In the genomic region with DNA sequence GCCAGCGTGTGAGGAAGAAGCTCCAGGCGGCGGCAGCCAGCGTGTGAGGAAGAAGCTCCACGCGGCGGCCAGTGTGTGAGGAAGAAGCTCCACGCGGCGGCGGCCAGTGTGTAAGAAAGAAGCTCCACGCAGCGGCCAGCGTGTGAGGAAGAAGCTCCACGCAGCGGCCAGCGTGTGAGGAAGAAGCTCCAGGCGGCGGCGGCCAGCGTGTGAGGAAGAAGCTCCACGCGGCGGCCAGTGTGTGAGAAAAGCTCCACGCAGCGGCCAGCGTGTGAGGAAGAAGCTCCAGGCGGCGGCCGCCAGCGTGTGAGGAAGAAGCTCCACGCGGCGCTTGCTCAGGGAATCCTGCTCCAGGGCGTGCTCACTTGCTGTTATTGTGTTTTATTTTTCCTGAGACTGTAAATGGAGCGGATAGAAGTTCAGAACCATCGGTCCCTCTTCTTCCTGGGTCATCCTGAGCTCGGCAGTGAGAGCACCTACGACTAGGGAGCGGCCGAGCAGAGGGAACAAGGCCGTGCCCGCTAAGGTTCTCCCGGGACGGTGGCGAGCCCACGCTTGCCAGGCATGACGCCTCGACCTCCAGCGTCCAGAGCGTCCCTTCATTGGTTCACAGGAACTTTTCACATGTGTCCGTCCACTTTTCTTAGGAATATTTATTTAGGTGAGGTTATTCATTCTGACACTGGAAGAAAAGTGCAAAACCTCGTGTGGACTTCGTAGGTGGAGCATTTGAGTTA, we compare ENCODE assay signal across 27 cellular contexts.
"Had no signal": no experiment of that assay in that cellular context is flagged by ENCODE, and none has a peak within 500 bp of the region (broad histone marks: within the 10 kb centered on the region; RNA-seq: fewer than 3 reads in every experiment).

No MANE protein-coding gene starts in this region.

- ATAC-seq: left cardiac atrium; left lung; lower lobe of right lung; naive thymus-derived CD8-positive, alpha-beta T cell; right cardiac atrium; stimulated activated effector memory CD8-positive, alpha-beta T cell treated with anti-CD3 and anti-CD28 coated beads, Interleukin-12 subunit alpha, Interleukin-12 subunit beta, amount 100 ng/mL, for 72 hours had no signal

- DNase-seq: hippocampal formation; kidney glomerular epithelial cell; left cardiac atrium; lower lobe of right lung; mammary epithelial cell; mesenchymal stem cell; naive thymus-derived CD8-positive, alpha-beta T cell; occipital lobe; ovary; right cardiac atrium; sigmoid colon; small intestine; spleen; stimulated activated CD4-positive, alpha-beta T cell treated with anti-CD3 and anti-CD28 coated beads, Interleukin-4, amount 100 ng/mL, for 24 hours; stimulated activated naive CD4-positive, alpha-beta T cell had no signal

- H3K9me3 Mint-ChIP-seq: neural crest cell; stimulated activated effector memory CD8-positive, alpha-beta T cell treated with anti-CD3 and anti-CD28 coated beads, Interleukin-12 subunit alpha, Interleukin-12 subunit beta, amount 100 ng/mL, for 72 hours; stimulated activated naive CD8-positive, alpha-beta T cell treated with anti-CD3 and anti-CD28 coated beads, Interleukin-15, Interleukin-2, amounts not matched to agents 100 ng/mL and 50 ng/mL, for 24 hours had no signal

- H3K27me3 Mint-ChIP-seq: progenitor cell of endocrine pancreas had no signal

- H3K36me3 ChIP-seq: left lung, lower lobe of right lung, neutrophil, ovary, sigmoid colon, spleen, suprapubic skin, tibial nerve, upper lobe of left lung, vagina had no signal

- FAIRE-seq: keratinocyte, small intestine had no signal

- H3K4me1 ChIP-seq: left lung, lower lobe of right lung, sigmoid colon, upper lobe of left lung, vagina had no signal

- H3K27me3 ChIP-seq: ovary, sigmoid colon, tibial nerve, upper lobe of left lung, vagina had no signal

- H3K9me3 ChIP-seq: left lung, lower lobe of right lung, neutrophil, ovary, sigmoid colon, suprapubic skin, tibial nerve, upper lobe of left lung, vagina had no signal

- H3K4me3 ChIP-seq: left lung, lower lobe of right lung, ovary, sigmoid colon, spleen, suprapubic skin, tibial nerve, upper lobe of left lung, vagina had no signal

- H3K4me3 Mint-ChIP-seq: naive thymus-derived CD8-positive, alpha-beta T cell; nephron; neural crest cell; stimulated activated effector memory CD8-positive, alpha-beta T cell treated with anti-CD3 and anti-CD28 coated beads, Interleukin-12 subunit alpha, Interleukin-12 subunit beta, amount 100 ng/mL, for 72 hours; stimulated activated naive CD8-positive, alpha-beta T cell treated with anti-CD3 and anti-CD28 coated beads, Interleukin-15, Interleukin-2, amounts not matched to agents 100 ng/mL and 50 ng/mL, for 24 hours had no signal

- H3K36me3 Mint-ChIP-seq: naive thymus-derived CD8-positive, alpha-beta T cell; stimulated activated effector memory CD8-positive, alpha-beta T cell treated with anti-CD3 and anti-CD28 coated beads, Interleukin-12 subunit alpha, Interleukin-12 subunit beta, amount 100 ng/mL, for 72 hours had no signal

- H3K27ac ChIP-seq: left lung, lower lobe of right lung, neutrophil, ovary, sigmoid colon, spleen, suprapubic skin, tibial nerve, upper lobe of left lung, vagina had no signal

- H3K27ac Mint-ChIP-seq: nephron; progenitor cell of endocrine pancreas; stimulated activated effector memory CD8-positive, alpha-beta T cell treated with anti-CD3 and anti-CD28 coated beads, Interleukin-12 subunit alpha, Interleukin-12 subunit beta, amount 100 ng/mL, for 72 hours; stimulated activated naive CD8-positive, alpha-beta T cell treated with anti-CD3 and anti-CD28 coated beads, Interleukin-15, Interleukin-2, amounts not matched to agents 100 ng/mL and 50 ng/mL, for 24 hours had no signal
